In genomic region chr10:110739811-110740271, GRCh38 we compare ENCODE assay signal across 1 cellular context.
TF ChIP-seq lines count a peak whose summit lies in the region.

No MANE protein-coding gene starts in this region.

TF ChIP-seq in HepG2, 621 proteins besides CTCF, POLR2A, EP300 and RAD21 (continued from another document and continues in another):
- TF ChIP-seq CEBPZ (IDR thresholded peaks at IDR 0.05; ENCODE audit: low read length) (no peak), SPEN (CRISPR knock-in tag; IDR thresholded peaks at IDR 0.05; ENCODE audit: low read depth) (no peak), MXD1 (CRISPR knock-in tag; IDR thresholded peaks at IDR 0.05) (no peak), RERE (CRISPR knock-in tag; IDR thresholded peaks at IDR 0.05; ENCODE audit: low read depth) (peak; percentile 61; the same call in 1 of the 2 replicates), ZNF121 (CRISPR knock-in tag; IDR thresholded peaks at IDR 0.05) (peak; percentile 44; the same call in 1 of the 2 replicates), HINFP (CRISPR knock-in tag; IDR thresholded peaks at IDR 0.05; ENCODE audit: low read depth) (no peak), GABPB1 (CRISPR knock-in tag; IDR thresholded peaks at IDR 0.05) (0 out of 2 replicates have a peak, but pooled peaks have one; percentile 42), NCOR1 (IDR thresholded peaks at IDR 0.05; ENCODE audit: borderline replicate concordance, low read length) (peak; percentile 95), ZFY (CRISPR knock-in tag; IDR thresholded peaks at IDR 0.05) (0 out of 2 replicates have a peak, but pooled peaks have one; percentile 20), DRAP1 (CRISPR knock-in tag; IDR thresholded peaks at IDR 0.05) (no peak), ZNF724P (CRISPR knock-in tag; IDR thresholded peaks at IDR 0.05; ENCODE audit: borderline replicate concordance) (no peak), ZBTB46 (CRISPR knock-in tag; IDR thresholded peaks at IDR 0.05; ENCODE audit: borderline replicate concordance) (no peak), PHF21A (CRISPR knock-in tag; IDR thresholded peaks at IDR 0.05) (peak; percentile 61), CSRNP2 (CRISPR knock-in tag; conservative IDR thresholded peaks at IDR 0.05; ENCODE audit: low read depth) (no peak), SAFB2 (CRISPR knock-in tag; IDR thresholded peaks at IDR 0.05; ENCODE audit: borderline replicate concordance, low read depth) (no peak), RBM22 (optimal IDR thresholded peaks at IDR 0.05; ENCODE audit: low read length) (no peak), HNF4A (CRISPR knock-in tag; IDR thresholded peaks at IDR 0.05) (peak; percentile 63), ZNF430 (CRISPR knock-in tag; IDR thresholded peaks at IDR 0.05) (peak; percentile 62; the same call in 1 of the 2 replicates), HIC2 (CRISPR knock-in tag; IDR thresholded peaks at IDR 0.05; ENCODE audit: low read depth) (no peak), CBX5 (CRISPR knock-in tag; IDR thresholded peaks at IDR 0.05; ENCODE audit: borderline replicate concordance) (0 out of 2 replicates have a peak, but pooled peaks have one; percentile 44), ZC3H13 (CRISPR knock-in tag; IDR thresholded peaks at IDR 0.05) (no peak), FOXJ3 (CRISPR knock-in tag; IDR thresholded peaks at IDR 0.05; ENCODE audit: borderline replicate concordance) (0 out of 2 replicates have a peak, but pooled peaks have one; percentile 61), ATRX (CRISPR knock-in tag; IDR thresholded peaks at IDR 0.05; ENCODE audit: borderline replicate concordance) (no peak), MAFG (CRISPR knock-in tag; IDR thresholded peaks at IDR 0.05) (no peak), KAT8 (CRISPR knock-in tag; IDR thresholded peaks at IDR 0.05) (0 out of 2 replicates have a peak, but pooled peaks have one; percentile 30), MTERF4 (CRISPR knock-in tag; IDR thresholded peaks at IDR 0.05) (peak; percentile 49; the same call in 1 of the 2 replicates), ZNF678 (CRISPR knock-in tag; IDR thresholded peaks at IDR 0.05) (no peak), KDM2A (CRISPR knock-in tag; IDR thresholded peaks at IDR 0.05; ENCODE audit: borderline replicate concordance, low read depth) (peak; percentile 31; the same call in 1 of the 2 replicates), ATAD3A (CRISPR knock-in tag; IDR thresholded peaks at IDR 0.05) (no peak), ZNF580 (CRISPR knock-in tag; IDR thresholded peaks at IDR 0.05; ENCODE audit: borderline replicate concordance, low read depth) (no peak), BHLHE40 (IDR thresholded peaks at IDR 0.05; ENCODE audit: low read length) (no peak), ZNF605 (CRISPR knock-in tag; IDR thresholded peaks at IDR 0.05) (peak; percentile 72; the same call in 1 of the 2 replicates), TGIF2 (CRISPR knock-in tag; IDR thresholded peaks at IDR 0.05) (no peak), SRSF4 (IDR thresholded peaks at IDR 0.05; ENCODE audit: low read depth, low read length, poor library complexity, severe bottlenecking) (no peak), POLR2AphosphoS2 (IDR thresholded peaks at IDR 0.05; ENCODE audit: low read depth, low read length) (no peak), CHCHD3 (CRISPR knock-in tag; IDR thresholded peaks at IDR 0.05) (no peak), PATZ1 (CRISPR knock-in tag; IDR thresholded peaks at IDR 0.05) (peak; percentile 44; the same call in 1 of the 2 replicates), TSC22D2 (CRISPR knock-in tag; IDR thresholded peaks at IDR 0.05; ENCODE audit: borderline replicate concordance) (no peak), FOXA3 (CRISPR knock-in tag; IDR thresholded peaks at IDR 0.05) (peak; percentile 63; the same call in 1 of the 2 replicates)
